Comparison of ENCODE assay signal across 12 cellular contexts in genomic region chr16:74627506-74628220, GRCh38. TPM values are rescaled to one million over a fixed set of nuclear protein-coding genes. Genes with fewer than 3 reads are reported as not detected.
DNase-seq lines count a peak whose midpoint lies in the region; ATAC-seq, FAIRE-seq and TF ChIP-seq lines count a peak whose summit lies in the region.
"Had no signal": no experiment of that assay in that cellular context is flagged by ENCODE, and none has a peak within 500 bp of the region (broad histone marks: within the 10 kb centered on the region; RNA-seq: fewer than 3 reads in every experiment).

No MANE protein-coding gene starts in this region.

- BruUV-seq in HepG2 (replicated peaks; lab: Mats Ljungman, UMichigan): no TSS peak

- H3K4me1 ChIP-seq in adrenal gland (replicated peaks in 1 of 2) (peaks cover 0 to 8% of the 10 kb centered on the region in 2 donors), HepG2 (ENCODE audit: insufficient read depth, low read length) (no peaks in the 10 kb centered on the region)
- H3K4me1 ChIP-seq: transverse colon had no signal

- TF ChIP-seq RAD21 in HepG2 (CRISPR knock-in tag; IDR thresholded peaks at IDR 0.05): no peak

- H2AFZ ChIP-seq in HepG2 (ENCODE audit: low read length): no peak overlapping the region

- TF ChIP-seq POLR2A in adrenal gland (IDR thresholded peaks at IDR 0.05) (no peak), HepG2 (IDR thresholded peaks at IDR 0.05; ENCODE audit: insufficient read depth in 1 of 2, low read depth in 2 of 2, low read length in 2 of 2) (no peak)

- TF ChIP-seq EP300 in HepG2 (IDR thresholded peaks at IDR 0.05; ENCODE audit: low read depth in 2 of 2, low read length in 2 of 2): no peak
- TF ChIP-seq EP300 in HepG2 (CRISPR knock-in tag; IDR thresholded peaks at IDR 0.05; ENCODE audit: borderline replicate concordance): no peak

- H3K27me3 ChIP-seq in AG04450 (ENCODE audit: control insufficient read depth, insufficient read depth, low read length) (no peaks in the 10 kb centered on the region), adrenal gland (no peaks in the 10 kb centered on the region), HepG2 (ENCODE audit: control insufficient read depth in 1 of 2, insufficient read depth in 2 of 2, low read length in 2 of 2) (no peaks in the 10 kb centered on the region)
- H3K27me3 ChIP-seq: cardiac muscle cell, transverse colon had no signal

- DNase-seq in AG04450 (ENCODE audit: low read depth, low spot score) (no peak), HCEC 1CT (peak; percentile 19), adrenal gland (peak in 5 of 7 donors; percentile 25 to 73 (median 46)), HepG2 (ENCODE audit: low spot score) (no peak), head of caudate nucleus (no peak)
- no peak for DNase-seq in stimulated activated CD4-positive, alpha-beta T cell treated with anti-CD3 and anti-CD28 coated beads, Interleukin-1b, Interleukin-23, amount 100 ng/mL, for 48 hours
- DNase-seq: activated CD4-positive, alpha-beta T cell treated with anti-CD3 and anti-CD28 coated beads for 4 hours; transverse colon had no signal

- peaks cover 3% of the 10 kb centered on the region; the same call in 1 of the 2 replicates for H4K20me1 ChIP-seq in HepG2 (ENCODE audit: insufficient read depth, low read length)

- H3K27ac ChIP-seq in AG04450 (ENCODE audit: low read depth, low read length) (peak overlapping the region; percentile 42), adrenal gland (peak overlapping the region in 2 of 5 donors; percentile 2 to 67), HepG2 (ENCODE audit: extremely low read length, insufficient read depth, low read length) (no peak overlapping the region)
- H3K27ac ChIP-seq: cardiac muscle cell had no signal

- FAIRE-seq in HepG2 (lab: Jason Lieb, UNC): no peak

- H3K4me3 ChIP-seq in AG04450 (ENCODE audit: low read depth, low read length) (no peak overlapping the region), adrenal gland (no peak overlapping the region), HepG2 (replicated peaks in 1 of 3; ENCODE audit: insufficient read depth in 1 of 3, low read depth in 2 of 3, low read length in 3 of 3) (no peak overlapping the region)
- H3K4me3 ChIP-seq: cardiac muscle cell, transverse colon had no signal

- CTCF ChIA-PET in AG04450 (lab: Charles Lee): no interaction called here
- CTCF ChIA-PET in HepG2 (lab: Yijun Ruan, JAX; ENCODE audit: low intra/inter-chr PET ratio, low total read pairs): no interaction called here

- ATAC-seq in HepG2: peak; percentile 21; the same call in 1 of the 3 replicates
- no peak for ATAC-seq in GM19467 (IDR thresholded peaks at IDR 0.05; ENCODE audit: unreplicated experiment)
- ATAC-seq in HG03280 (IDR thresholded peaks at IDR 0.05; ENCODE audit: unreplicated experiment): no peak
- ATAC-seq: HCT116 had no signal

- intact Hi-C loops in adrenal gland (cut with DNase I): loop anchor here (10.0 kb wide), 2 partner anchors 153 to 163 kb away; no protein-coding TSS in a partner anchor
- intact Hi-C loops in HepG2 (cut with micrococcal nuclease; ENCODE audit: unreplicated experiment): no loop called here
- intact Hi-C loops in head of caudate nucleus (cut with DNase I): no loop called here

- in situ Hi-C loops in HepG2 (cut with HindIII; ENCODE audit: extremely low pct_ligation_motif_present, low pct_unique_long_range_greater_than_20kb): loop anchor here (10.0 kb wide), 1 partner anchor 313 kb away; no protein-coding TSS in a partner anchor

- H3K9me3 ChIP-seq in AG04450 (ENCODE audit: control insufficient read depth, insufficient read depth, low read length) (no peaks in the 10 kb centered on the region), adrenal gland (replicated peaks in 1 of 3) (no peaks in the 10 kb centered on the region), HepG2 (ENCODE audit: low read length) (no peaks in the 10 kb centered on the region)
- H3K9me3 ChIP-seq: transverse colon had no signal

- H3K36me3 ChIP-seq in adrenal gland (replicated peaks in 1 of 2): peaks cover 0 to 84% of the 10 kb centered on the region in 2 donors
- H3K36me3 ChIP-seq in HepG2 (replicated peaks in 1 of 2; ENCODE audit: control insufficient read depth in 1 of 2, insufficient read depth in 2 of 2, low read length in 2 of 2): peaks cover 48 to 98% of the 10 kb centered on the region in 2 experiments

- TF ChIP-seq CTCF in AG04450 (IDR thresholded peaks at IDR 0.05; ENCODE audit: low read depth, low read length) (no peak), adrenal gland (IDR thresholded peaks at IDR 0.05) (peak in 1 of 6 experiments; percentile 4), HepG2 (CRISPR knock-in tag; IDR thresholded peaks at IDR 0.05) (no peak)

- H3K9ac ChIP-seq in HepG2 (ENCODE audit: insufficient read depth, low read depth, low read length): no peak overlapping the region

- H3K79me2 ChIP-seq in HepG2 (ENCODE audit: insufficient read depth, low read length): peaks cover 1% of the 10 kb centered on the region

- WGBS in adrenal gland, 4 donors: 71 to 85% (median 74%) methylated on average over 6 of the region's 6 CpGs
- 94% methylated on average over 6 of the region's 6 CpGs for WGBS in HepG2 (ENCODE audit: low lambda C conversion rate)

- POLR2A ChIA-PET in AG04450 (lab: Yijun Ruan, JAX): interaction anchor here (0.6 to 1.3 kb wide), 3 partner anchors 20 to 29 kb away, joined by 4 read pairs; partner anchors contain the start of gene GLG1
- POLR2A ChIA-PET in HepG2 (lab: Yijun Ruan, JAX): no interaction called here

- no peak overlapping the region for H3K4me2 ChIP-seq in HepG2 (ENCODE audit: low read depth, low read length)

TF ChIP-seq in HepG2, 621 proteins besides CTCF, POLR2A, EP300 and RAD21 (continues in another document):
- TF ChIP-seq XRCC5 (optimal IDR thresholded peaks at IDR 0.05; ENCODE audit: low read length): no peak
- no peak for TF ChIP-seq TBX3 (IDR thresholded peaks at IDR 0.05; ENCODE audit: borderline replicate concordance)

RNA-seq across cellular contexts. Expression of gene GLG1, which starts 20.7 kb away (rescaled TPM):
- polyA plus RNA-seq in AG04450 (2011; rRNA removed): 188 and 191 TPM in 2 replicates
- 199 and 205 TPM in 2 replicates for polyA minus RNA-seq in AG04450 (2011; rRNA and poly(A)+ RNA removed)
- 100 to 1,000 TPM in 7 of 8 donors, 10 to 100 TPM in 1; 84.2 to 146 (median 136) TPM for total RNA-seq in adrenal gland
- polyA plus RNA-seq in adrenal gland: 10 to 100 TPM; 31.6 to 64.8 (median 33.3) TPM
- total RNA-seq in HepG2 (2016; rRNA removed; fragmentation: Illumina TruSeq; extraction: Trizol): 46.1 and 87.7 TPM in 2 replicates
- total RNA-seq in HepG2 (2016; cell fraction: cytosol; rRNA removed; fragmentation: Illumina TruSeq; extraction: Trizol; ENCODE audit: low read depth): 26.8 and 36.0 TPM in 2 replicates
- 38.4 and 88.5 TPM in 2 replicates for total RNA-seq in HepG2 (2016; cell fraction: insoluble cytoplasmic fraction; rRNA removed; fragmentation: Illumina TruSeq; extraction: Trizol)
- 19.9 and 23.0 TPM in 2 replicates for total RNA-seq in HepG2 (2016; cell fraction: membrane; rRNA removed; fragmentation: Illumina TruSeq; extraction: Trizol)
- 101 and 124 TPM in 2 replicates for total RNA-seq in HepG2 (2016; cell fraction: nucleus; rRNA removed; fragmentation: Illumina TruSeq; extraction: Trizol)
- 128 and 141 TPM in 2 replicates for polyA plus RNA-seq in HepG2 (2011; rRNA removed)
- 92.4 and 107 TPM in 2 replicates for polyA plus RNA-seq in HepG2 (2011; cell fraction: cytosol; rRNA removed)
- 89.7 and 89.9 TPM in 2 replicates for polyA plus RNA-seq in HepG2 (2011; cell fraction: nucleus; rRNA removed)
- polyA plus RNA-seq in HepG2 (2012): 121 and 125 TPM in 2 replicates
- polyA plus RNA-seq in HepG2 (2016; cell fraction: cytosol; fragmentation: Illumina TruSeq; extraction: Trizol; ENCODE audit: low read depth): 3.6 and 3.9 TPM in 2 replicates
- polyA plus RNA-seq in HepG2 (2016; cell fraction: insoluble cytoplasmic fraction; fragmentation: Illumina TruSeq; extraction: Trizol; ENCODE audit: low read depth): 28.4 and 32.8 TPM in 2 replicates
- 6.2 and 7.9 TPM in 2 replicates for polyA plus RNA-seq in HepG2 (2016; cell fraction: membrane; fragmentation: Illumina TruSeq; extraction: Trizol; ENCODE audit: low read depth)
- 114 and 118 TPM in 2 replicates for polyA plus RNA-seq in HepG2 (2016; cell fraction: nucleus; fragmentation: Illumina TruSeq; extraction: Trizol; ENCODE audit: insufficient read depth, low read depth)
- polyA minus RNA-seq in HepG2 (2011; rRNA and poly(A)+ RNA removed; ENCODE audit: low replicate concordance): 52.8 and 189 TPM in 2 replicates
- 122 and 148 TPM in 2 replicates for polyA minus RNA-seq in HepG2 (2011; cell fraction: cytosol; rRNA and poly(A)+ RNA removed)
- polyA minus RNA-seq in HepG2 (2011; cell fraction: nucleus; rRNA and poly(A)+ RNA removed): 119 and 159 TPM in 2 replicates

RNA-seq across cellular contexts. Expression of gene RFWD3, which starts 39.0 kb away (rescaled TPM):
- polyA plus RNA-seq in AG04450 (2011; rRNA removed): 10.7 and 13.4 TPM in 2 replicates
- polyA minus RNA-seq in AG04450 (2011; rRNA and poly(A)+ RNA removed): 30.2 and 31.3 TPM in 2 replicates
- total RNA-seq in adrenal gland: 10 to 100 TPM in 7 of 8 donors, 1 to 10 TPM in 1; 8.0 to 27.1 (median 12.7) TPM
- polyA plus RNA-seq in adrenal gland: 1 to 10 TPM; 2.6 to 9.6 (median 5.8) TPM
- 62.6 and 87.6 TPM in 2 replicates for total RNA-seq in HepG2 (2016; rRNA removed; fragmentation: Illumina TruSeq; extraction: Trizol)
- total RNA-seq in HepG2 (2016; cell fraction: cytosol; rRNA removed; fragmentation: Illumina TruSeq; extraction: Trizol; ENCODE audit: low read depth): 19.3 and 20.6 TPM in 2 replicates
- total RNA-seq in HepG2 (2016; cell fraction: insoluble cytoplasmic fraction; rRNA removed; fragmentation: Illumina TruSeq; extraction: Trizol): 60.6 and 87.5 TPM in 2 replicates
- 41.5 and 48.1 TPM in 2 replicates for total RNA-seq in HepG2 (2016; cell fraction: membrane; rRNA removed; fragmentation: Illumina TruSeq; extraction: Trizol)
- total RNA-seq in HepG2 (2016; cell fraction: nucleus; rRNA removed; fragmentation: Illumina TruSeq; extraction: Trizol): 46.9 and 59.2 TPM in 2 replicates
- polyA plus RNA-seq in HepG2 (2011; rRNA removed): 21.3 and 23.4 TPM in 2 replicates
- polyA plus RNA-seq in HepG2 (2011; cell fraction: cytosol; rRNA removed): 16.2 and 18.8 TPM in 2 replicates
- 18.6 and 22.2 TPM in 2 replicates for polyA plus RNA-seq in HepG2 (2011; cell fraction: nucleus; rRNA removed)
- 14.4 and 18.7 TPM in 2 replicates for polyA plus RNA-seq in HepG2 (2012)
- 3.8 and 4.2 TPM in 2 replicates for polyA plus RNA-seq in HepG2 (2016; cell fraction: cytosol; fragmentation: Illumina TruSeq; extraction: Trizol; ENCODE audit: low read depth)
- polyA plus RNA-seq in HepG2 (2016; cell fraction: insoluble cytoplasmic fraction; fragmentation: Illumina TruSeq; extraction: Trizol; ENCODE audit: low read depth): 57.4 and 60.0 TPM in 2 replicates
- polyA plus RNA-seq in HepG2 (2016; cell fraction: membrane; fragmentation: Illumina TruSeq; extraction: Trizol; ENCODE audit: low read depth): 12.4 and 12.8 TPM in 2 replicates
- 42.1 and 46.7 TPM in 2 replicates for polyA plus RNA-seq in HepG2 (2016; cell fraction: nucleus; fragmentation: Illumina TruSeq; extraction: Trizol; ENCODE audit: insufficient read depth, low read depth)
- 98.9 and 270 TPM in 2 replicates for polyA minus RNA-seq in HepG2 (2011; rRNA and poly(A)+ RNA removed; ENCODE audit: low replicate concordance)
- 21.9 and 24.1 TPM in 2 replicates for polyA minus RNA-seq in HepG2 (2011; cell fraction: cytosol; rRNA and poly(A)+ RNA removed)
- polyA minus RNA-seq in HepG2 (2011; cell fraction: nucleus; rRNA and poly(A)+ RNA removed): 55.6 and 62.2 TPM in 2 replicates

Comparison
In these comparisons a context has a peak if more than half of its experiments do, and no peak if none do; other contexts are left out.
1. DNase-seq: peak in HCEC 1CT (single experiment) and adrenal gland (5 of 7); none in AG04450 (single experiment), HepG2 (single experiment), stimulated activated CD4-positive, alpha-beta T cell treated with anti-CD3 and anti-CD28 coated beads, Interleukin-1b, Interleukin-23, amount 100 ng/mL, for 48 hours (single experiment) and head of caudate nucleus (0 of 42).
2. intact Hi-C loops: an anchor here in adrenal gland (10.0 kb wide); none called in HepG2 and head of caudate nucleus.